ENCODE assay signal across 1 cellular context in genomic region chr2:10448208-10448645, GRCh38.
TF ChIP-seq lines count a peak whose summit lies in the region.

ODC1 (minus strand) TSS chr2:10448327; CDS start chr2:10445032, 3,295 bp downstream.

TF ChIP-seq in K562, 482 proteins besides CTCF, POLR2A, EP300 and RAD21 (continued from another document and continues in another):
- TF ChIP-seq ZNF518B (CRISPR knock-in tag; IDR thresholded peaks at IDR 0.05) (no peak), ILK (tag; IDR thresholded peaks at IDR 0.05; ENCODE audit: borderline replicate concordance, low read depth) (no peak), ZNF444 (CRISPR knock-in tag; IDR thresholded peaks at IDR 0.05) (no peak), SIN3B (IDR thresholded peaks at IDR 0.05; ENCODE audit: low read depth) (peak; percentile 63), TSHZ1 (CRISPR knock-in tag; IDR thresholded peaks at IDR 0.05) (no peak), LCOR (CRISPR knock-in tag; IDR thresholded peaks at IDR 0.05) (0 out of 2 replicates have a peak, but pooled peaks have one; percentile 56), ZNF785 (CRISPR knock-in tag; IDR thresholded peaks at IDR 0.05) (no peak), PCBP1 (IDR thresholded peaks at IDR 0.05; ENCODE audit: low read depth, low read length, poor library complexity, severe bottlenecking) (no peak), ZNF398 (CRISPR knock-in tag; IDR thresholded peaks at IDR 0.05) (no peak), MCM3 (IDR thresholded peaks at IDR 0.05) (no peak), PHF21A (IDR thresholded peaks at IDR 0.05; ENCODE audit: borderline replicate concordance, low read depth) (no peak), ERF (CRISPR knock-in tag; IDR thresholded peaks at IDR 0.05) (peak; percentile 78; the same call in 1 of the 2 replicates), GTF2A2 (tag; IDR thresholded peaks at IDR 0.05) (peak; percentile 90; the same call in 1 of the 2 replicates), ASH1L (IDR thresholded peaks at IDR 0.05; ENCODE audit: borderline replicate concordance, low read depth, partially characterized antibody) (no peak), IRF9 (tag; IDR thresholded peaks at IDR 0.05) (no peak), ZNF639 (CRISPR knock-in tag; conservative IDR thresholded peaks at IDR 0.05 in 1 of 2, IDR thresholded peaks at IDR 0.05 in 1 of 2) (peak in 1 of 2 experiments; percentile 70; a peak in 1 of 4 replicates), TRIM25 (IDR thresholded peaks at IDR 0.05; ENCODE audit: borderline replicate concordance) (no peak), YBX1 (IDR thresholded peaks at IDR 0.05) (no peak), FOXK1 (CRISPR knock-in tag; IDR thresholded peaks at IDR 0.05; ENCODE audit: borderline replicate concordance) (no peak), HINFP (tag; conservative IDR thresholded peaks at IDR 0.05; ENCODE audit: low read depth) (no peak), EGR1 (conservative IDR thresholded peaks at IDR 0.05) (no peak), GMEB1 (CRISPR knock-in tag; IDR thresholded peaks at IDR 0.05) (no peak), ARID2 (IDR thresholded peaks at IDR 0.05) (no peak), ZNF318 (IDR thresholded peaks at IDR 0.05; ENCODE audit: borderline replicate concordance in 1 of 2, low read depth in 1 of 2) (no peak), HDAC6 (IDR thresholded peaks at IDR 0.05; ENCODE audit: low read depth, low read length) (no peak), MEF2D (tag; conservative IDR thresholded peaks at IDR 0.05; ENCODE audit: low read depth) (no peak)
